In the genomic region with DNA sequence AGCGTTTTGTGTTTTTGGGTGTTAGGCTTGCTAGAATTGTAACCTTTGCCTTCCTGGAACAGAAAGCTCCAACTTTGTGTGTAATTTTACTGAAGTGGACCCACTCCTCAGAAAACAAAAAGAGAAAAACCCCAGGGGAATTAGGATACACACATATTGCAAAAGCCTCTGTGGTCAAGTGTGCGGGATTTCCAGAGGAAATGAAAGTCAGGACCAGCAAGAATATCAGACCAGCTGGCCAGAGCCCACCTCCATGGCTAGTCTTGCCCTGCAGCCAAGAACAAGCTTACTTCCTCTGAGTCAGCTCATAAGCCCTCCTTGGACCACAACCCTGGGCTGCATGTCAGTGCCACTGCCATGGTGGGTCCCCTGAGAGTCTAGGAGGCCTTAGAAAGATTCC, we compare ENCODE assay signal across 1 cellular context.
TF ChIP-seq lines count a peak whose summit lies in the region.

No MANE protein-coding gene starts in this region.

TF ChIP-seq in GM12878, 131 proteins besides CTCF, POLR2A, EP300 and RAD21 (continued from another document):
- TF ChIP-seq ZNF592 (IDR thresholded peaks at IDR 0.05) (no peak), IKZF1 (conservative IDR thresholded peaks at IDR 0.05) (peak; percentile 63), CEBPB (IDR thresholded peaks at IDR 0.05; ENCODE audit: borderline replicate concordance in 1 of 2, low read depth in 2 of 2, low read length in 2 of 2) (no peak), MYB (IDR thresholded peaks at IDR 0.05; ENCODE audit: borderline replicate concordance, low read depth, low read length) (no peak), ZNF384 (IDR thresholded peaks at IDR 0.05; ENCODE audit: borderline replicate concordance, low read depth, low read length) (no peak), RUNX3 (IDR thresholded peaks at IDR 0.05; ENCODE audit: low read length) (peak; percentile 89), GABPA (IDR thresholded peaks at IDR 0.05; ENCODE audit: low read depth) (no peak), PBX3 (IDR thresholded peaks at IDR 0.05; ENCODE audit: insufficient replicate concordance, low read depth, low read length) (no peak), MEF2B (IDR thresholded peaks at IDR 0.05; ENCODE audit: partially characterized antibody, poor library complexity, severe bottlenecking) (peak; percentile 78), SPI1 (IDR thresholded peaks at IDR 0.05; ENCODE audit: borderline replicate concordance, insufficient read depth, low read depth, low read length) (peak; percentile 68; the same call in 1 of the 2 replicates), POLR2AphosphoS5 (IDR thresholded peaks at IDR 0.05; ENCODE audit: low read length) (no peak), CREB1 (IDR thresholded peaks at IDR 0.05; ENCODE audit: low read depth) (no peak), SMARCA5 (IDR thresholded peaks at IDR 0.05) (no peak), CHD4 (IDR thresholded peaks at IDR 0.05) (no peak), EED (IDR thresholded peaks at IDR 0.05; ENCODE audit: low read depth) (peak; percentile 75)
- TF ChIP-seq, protein P1, sequence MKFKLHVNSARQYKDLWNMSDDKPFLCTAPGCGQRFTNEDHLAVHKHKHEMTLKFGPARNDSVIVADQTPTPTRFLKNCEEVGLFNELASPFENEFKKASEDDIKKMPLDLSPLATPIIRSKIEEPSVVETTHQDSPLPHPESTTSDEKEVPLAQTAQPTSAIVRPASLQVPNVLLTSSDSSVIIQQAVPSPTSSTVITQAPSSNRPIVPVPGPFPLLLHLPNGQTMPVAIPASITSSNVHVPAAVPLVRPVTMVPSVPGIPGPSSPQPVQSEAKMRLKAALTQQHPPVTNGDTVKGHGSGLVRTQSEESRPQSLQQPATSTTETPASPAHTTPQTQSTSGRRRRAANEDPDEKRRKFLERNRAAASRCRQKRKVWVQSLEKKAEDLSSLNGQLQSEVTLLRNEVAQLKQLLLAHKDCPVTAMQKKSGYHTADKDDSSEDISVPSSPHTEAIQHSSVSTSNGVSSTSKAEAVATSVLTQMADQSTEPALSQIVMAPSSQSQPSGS (IDR thresholded peaks at IDR 0.05; ENCODE audit: low read length): 0 out of 2 replicates have a peak, but pooled peaks have one; percentile 25
